In genomic region chr1:32471695-32472362, GRCh38 we compare ENCODE assay signal across 21 cellular contexts. TPM values are rescaled to one million over a fixed set of nuclear protein-coding genes. Genes with fewer than 3 reads are reported as not detected.
"Had no signal": no experiment of that assay in that cellular context is flagged by ENCODE, and none has a peak within 500 bp of the region (broad histone marks: within the 10 kb centered on the region; RNA-seq: fewer than 3 reads in every experiment).

No MANE protein-coding gene starts in this region.

- H3K79me2 ChIP-seq: hepatocyte, parathyroid adenoma had no signal

- H3K4me2 ChIP-seq: hepatocyte, neural progenitor cell had no signal

- DNase-seq: left ventricle myocardium inferior; natural killer cell; nephron progenitor cell; occipital lobe; stimulated activated naive B cell treated with anti-CD40 and anti-IgM and Interleukin-4, amounts not matched to agents 10 μg/mL and 1 μg/mL and 100 μg/mL, for 72 hours; stimulated activated naive CD8-positive, alpha-beta T cell treated with anti-CD3 and anti-CD28 coated beads, Interleukin-15, Interleukin-2, amounts not matched to agents 100 U/mL and 50 U/mL, for 24 hours; stomach; testis; thyroid gland; transverse colon had no signal

- H3K9ac ChIP-seq: neural progenitor cell, parathyroid adenoma had no signal

- H3K27me3 ChIP-seq: hepatocyte, neural progenitor cell, right atrium auricular region, testis, thyroid gland had no signal

- H3K4me3 ChIP-seq: hepatocyte, left ventricle myocardium inferior, lung, neural progenitor cell, right atrium auricular region, skin epidermis, stomach, testis, thyroid gland, transverse colon, upper lobe of left lung had no signal

- H3K9me3 ChIP-seq: left ventricle myocardium inferior, neutrophil, right atrium auricular region, testis, thyroid gland, transverse colon, upper lobe of left lung had no signal

- H2AFZ ChIP-seq: hepatocyte, neural progenitor cell, parathyroid adenoma had no signal

- H3K4me1 ChIP-seq: left ventricle myocardium inferior, neural progenitor cell, parathyroid adenoma, right atrium auricular region, testis, thyroid gland, transverse colon, upper lobe of left lung had no signal

- H3K27ac ChIP-seq: hepatocyte, left ventricle myocardium inferior, neural progenitor cell, neutrophil, parathyroid adenoma, right atrium auricular region, skin epidermis, stomach, testis, thyroid gland, transverse colon, upper lobe of left lung had no signal

- ATAC-seq: sciatic nerve; stimulated activated naive CD8-positive, alpha-beta T cell treated with anti-CD3 and anti-CD28 coated beads, Interleukin-15, Interleukin-2, amounts not matched to agents 100 U/mL and 50 U/mL, for 24 hours had no signal

- H3K36me3 ChIP-seq: left ventricle myocardium inferior, neural progenitor cell, neutrophil, right atrium auricular region, stomach, thyroid gland, transverse colon, upper lobe of left lung had no signal

RNA-seq across cellular contexts. Expression of gene ZBTB8B, which starts 7.0 kb away (rescaled TPM):
- total RNA-seq: mononuclear cell, natural killer cell, posterior vena cava had no signal
